Comparison of ENCODE assay signal across 17 cellular contexts in the genomic region with DNA sequence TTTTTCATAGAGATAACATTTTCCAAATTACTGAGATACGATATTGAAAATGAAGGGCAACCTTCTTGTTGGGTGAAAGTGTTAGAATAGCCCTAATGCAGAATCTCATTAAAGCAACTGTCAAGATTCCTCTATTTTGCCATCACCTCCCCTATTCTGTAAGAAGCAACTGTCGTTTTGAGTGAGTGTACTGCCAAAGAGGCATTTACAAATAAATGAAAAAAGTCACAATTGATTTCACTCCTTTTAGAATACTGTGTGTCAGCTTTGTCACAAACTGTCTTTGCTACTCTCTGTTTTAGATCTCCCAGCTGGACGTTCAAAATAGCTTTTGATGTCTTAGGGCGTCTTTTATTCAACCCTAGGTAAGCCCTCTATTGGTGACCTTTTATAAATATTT.
"Had no signal": no experiment of that assay in that cellular context is flagged by ENCODE, and none has a peak within 500 bp of the region (broad histone marks: within the 10 kb centered on the region; RNA-seq: fewer than 3 reads in every experiment).

No MANE protein-coding gene starts in this region.

- H3K4me1 ChIP-seq: Peyer's patch had no signal

- H3K9me3 ChIP-seq: Peyer's patch had no signal

- H3K27me3 ChIP-seq: brain microvascular endothelial cell, cardiac muscle cell, Peyer's patch had no signal

- H3K27ac ChIP-seq: brain microvascular endothelial cell, cardiac muscle cell, Peyer's patch had no signal

- H3K4me3 ChIP-seq: cardiac muscle cell, Peyer's patch had no signal

- DNase-seq: activated CD4-positive, alpha-beta T cell treated with anti-CD3 and anti-CD28 coated beads for 4 hours; activated CD8-positive, alpha-beta memory T cell treated with anti-CD3 and anti-CD28 coated beads, Interleukin-2, amount 50 U/mL, for 4 hours; activated CD8-positive, alpha-beta T cell treated with anti-CD3 and anti-CD28 coated beads for 36 hours; activated gamma-delta T cell treated with Interleukin-2 at 50 U/mL for 16 hours; activated naive CD4-positive, alpha-beta T cell treated with anti-CD3 and anti-CD28 coated beads, Interleukin-2, amount 10 ng/mL, durations not matched to agents 7 days and 5 days; activated naive CD8-positive, alpha-beta T cell treated with anti-CD3 and anti-CD28 coated beads for 36 hours; activated T-cell treated with anti-CD3 and anti-CD28 coated beads, Interleukin-2, amount 50 U/mL, for 72 hours; brain microvascular endothelial cell; NCI-H1105; NCI-H1436; NCI-H187 treated with DMSO at 0.1 percent for 48 hours; NCI-H510A treated with DMSO at 0.1 percent for 48 hours; NCI-H82; Peyer's patch; SHP77 had no signal

- H3K36me3 ChIP-seq: brain microvascular endothelial cell, cardiac muscle cell, Peyer's patch had no signal

- ATAC-seq: activated CD4-positive, CD25-positive, alpha-beta regulatory T cell treated with anti-CD3 and anti-CD28 coated beads, Interleukin-2, amount 50 U/mL, for 24 hours; activated CD8-positive, alpha-beta T cell treated with anti-CD3 and anti-CD28 coated beads for 36 hours; activated T-cell treated with anti-CD3 and anti-CD28 coated beads, Interleukin-2, amount 50 U/mL, for 72 hours had no signal
